In the genomic region with DNA sequence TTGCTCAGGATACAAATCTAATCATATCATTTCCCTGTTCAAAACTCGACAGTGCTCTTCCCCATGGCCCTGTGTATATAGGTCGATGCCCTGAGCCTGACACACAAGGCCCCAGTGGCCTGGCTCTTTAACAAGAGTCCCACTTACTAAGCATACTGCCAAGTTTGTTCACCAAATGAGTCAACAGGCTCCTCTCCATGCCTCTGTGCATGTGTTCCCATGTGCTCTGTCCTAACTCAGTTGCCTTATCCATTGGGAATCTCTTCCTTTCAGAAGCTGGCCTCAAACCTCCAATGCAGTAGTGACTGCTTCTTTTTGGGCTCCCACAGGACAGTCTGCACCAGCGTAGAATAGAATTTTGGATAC, we compare ENCODE assay signal across 13 cellular contexts. TPM values are rescaled to one million over a fixed set of nuclear protein-coding genes. Genes with fewer than 3 reads are reported as not detected.
DNase-seq lines count a peak whose midpoint lies in the region; ATAC-seq and TF ChIP-seq lines count a peak whose summit lies in the region.
"Had no signal": no experiment of that assay in that cellular context is flagged by ENCODE, and none has a peak within 500 bp of the region (broad histone marks: within the 10 kb centered on the region; RNA-seq: fewer than 3 reads in every experiment).

No MANE protein-coding gene starts in this region.

- H3K36me3 ChIP-seq in right atrium auricular region (no peaks in the 10 kb centered on the region), PC-3 (ENCODE audit: low read depth, low read length) (no peaks in the 10 kb centered on the region)

- no peak overlapping the region for H3K27ac ChIP-seq in right atrium auricular region
- H3K27ac ChIP-seq in PC-3 (ENCODE audit: low read length), result peak overlapping the region; percentile 37
- H3K27ac ChIP-seq in foreskin keratinocyte, result no peak overlapping the region
- H3K27ac ChIP-seq: testis had no signal

- POLR2A ChIA-PET in PC-3 (lab: Charles Lee; ENCODE audit: unreplicated experiment), result no interaction called here

- ATAC-seq in Right ventricle myocardium superior (ENCODE audit: poor library complexity), result peak; percentile 18
- peak; percentile 43 for ATAC-seq in PC-3
- ATAC-seq in foreskin keratinocyte, result peak; percentile 26
- no peak for ATAC-seq in HG02610 (IDR thresholded peaks at IDR 0.05; ENCODE audit: unreplicated experiment)
- ATAC-seq: WTC11 had no signal

- H3K4me1 ChIP-seq in right atrium auricular region (peaks cover 0 to 4% of the 10 kb centered on the region in 2 donors), PC-3 (ENCODE audit: insufficient read depth, low read length) (peaks cover 19% of the 10 kb centered on the region; the same call in 1 of the 2 replicates), foreskin keratinocyte (no peaks in the 10 kb centered on the region)
- H3K4me1 ChIP-seq: testis had no signal

- no peak overlapping the region for H2AFZ ChIP-seq in PC-3 (ENCODE audit: low read length)

- DNase-seq in Right ventricle myocardium superior, result no peak
- no peak for DNase-seq in right atrium auricular region (ENCODE audit: low spot score)
- peak; percentile 19 for DNase-seq in PC-3
- no peak for DNase-seq in foreskin keratinocyte
- DNase-seq in medulla oblongata (ENCODE audit: extremely low spot score), result no peak
- no peak for DNase-seq in DMS79 (lab: John Stamatoyannopoulos, UW)
- DNase-seq in NCI-H1048 (lab: John Stamatoyannopoulos, UW), result no peak
- DNase-seq: COR-L47, Kasumi-1, testis had no signal

- no peaks in the 10 kb centered on the region for H3K9me3 ChIP-seq in right atrium auricular region
- H3K9me3 ChIP-seq in PC-3 (ENCODE audit: low read length), result no peaks in the 10 kb centered on the region
- H3K9me3 ChIP-seq: testis had no signal

- intact Hi-C loops in Right ventricle myocardium superior (cut with DNase I) (no loop called here), PC-3 (cut with micrococcal nuclease) (no loop called here)

- no peak overlapping the region for H3K9ac ChIP-seq in PC-3 (ENCODE audit: low read length)

- no peaks in the 10 kb centered on the region for H3F3A ChIP-seq in PC-3 (ENCODE audit: low read length, unreplicated experiment)

- no peak overlapping the region for H3K4me2 ChIP-seq in PC-3 (ENCODE audit: low read length)

- H3K79me2 ChIP-seq in PC-3 (ENCODE audit: low read length), result no peaks in the 10 kb centered on the region

- H4K20me1 ChIP-seq in PC-3 (ENCODE audit: low read length), result no peaks in the 10 kb centered on the region

- BruUV-seq in PC-3 (replicated peaks; lab: Mats Ljungman, UMichigan), result no TSS peak

- H3K27me3 ChIP-seq in right atrium auricular region (no peaks in the 10 kb centered on the region), PC-3 (ENCODE audit: low read length) (no peaks in the 10 kb centered on the region), foreskin keratinocyte (no peaks in the 10 kb centered on the region)
- H3K27me3 ChIP-seq: testis had no signal

- no peak overlapping the region for H3K4me3 ChIP-seq in right atrium auricular region
- H3K4me3 ChIP-seq in PC-3 (ENCODE audit: low read length), result no peak overlapping the region
- H3K4me3 ChIP-seq: testis had no signal

- no peak for TF ChIP-seq CTCF in right atrium auricular region (IDR thresholded peaks at IDR 0.05)
- no peak for TF ChIP-seq CTCF in PC-3 (conservative IDR thresholded peaks at IDR 0.05; ENCODE audit: low read depth, low read length)
- no peak for TF ChIP-seq CTCF in foreskin keratinocyte (conservative IDR thresholded peaks at IDR 0.05)

- no peaks in the 10 kb centered on the region for H3K9me2 ChIP-seq in PC-3 (replicated peaks; ENCODE audit: low read length)

- CTCF ChIA-PET in PC-3 (lab: Charles Lee), result no interaction called here

RNA-seq across cellular contexts. Expression of gene CXCR3, which starts 18.9 kb away (rescaled TPM):
- 0.22 TPM for total RNA-seq in Right ventricle myocardium superior
- under 1 TPM in 1 of 2 donors, not detected in 1; 0.20 TPM for total RNA-seq in right atrium auricular region
- not detected in 2 replicates for total RNA-seq in PC-3 (2014; rRNA removed)
- not detected in 2 replicates for total RNA-seq in foreskin keratinocyte
- polyA plus RNA-seq in foreskin keratinocyte, result not detected in 2 replicates
- total RNA-seq: frontal cortex had no signal

RNA-seq across cellular contexts. Expression of gene GCNA, which starts 59.0 kb away (rescaled TPM):
- 2.2 TPM for total RNA-seq in Right ventricle myocardium superior
- 1 to 10 TPM in 1 of 2 donors, under 1 TPM in 1; 0.48 to 3.0 TPM for total RNA-seq in right atrium auricular region
- total RNA-seq in PC-3 (2014; rRNA removed), result 1.6 and 2.9 TPM in 2 replicates
- total RNA-seq in foreskin keratinocyte, result 0.39 and 0.41 TPM in 2 replicates
- 0.26 and 0.34 TPM in 2 replicates for polyA plus RNA-seq in foreskin keratinocyte
